In genomic region chr20:33561981-33562601, GRCh38 we compare ENCODE assay signal across 1 cellular context.
TF ChIP-seq lines count a peak whose summit lies in the region.

No MANE protein-coding gene starts in this region.

TF ChIP-seq in HepG2, 621 proteins besides CTCF, POLR2A, EP300 and RAD21 (continued from another document and continues in another):
- TF ChIP-seq ZNF646 (CRISPR knock-in tag; IDR thresholded peaks at IDR 0.05) (no peak), ATF7 (IDR thresholded peaks at IDR 0.05) (peak; percentile 56), ATF7 (CRISPR knock-in tag; IDR thresholded peaks at IDR 0.05) (peak; percentile 83; the same call in 1 of the 2 replicates), SP2 (CRISPR knock-in tag; IDR thresholded peaks at IDR 0.05) (no peak), GPN1 (CRISPR knock-in tag; IDR thresholded peaks at IDR 0.05; ENCODE audit: borderline replicate concordance) (no peak), ZNF501 (CRISPR knock-in tag; IDR thresholded peaks at IDR 0.05) (peak; percentile 41; the same call in 1 of the 2 replicates), TFDP1 (CRISPR knock-in tag; IDR thresholded peaks at IDR 0.05; ENCODE audit: borderline replicate concordance) (no peak), NFYC (CRISPR knock-in tag; IDR thresholded peaks at IDR 0.05) (peak; percentile 62; the same call in 1 of the 2 replicates), ZBED4 (CRISPR knock-in tag; IDR thresholded peaks at IDR 0.05; ENCODE audit: borderline replicate concordance) (peak; percentile 57; the same call in 1 of the 2 replicates), POGK (CRISPR knock-in tag; conservative IDR thresholded peaks at IDR 0.05) (0 out of 2 replicates have a peak, but pooled peaks have one; percentile 22), ZNF609 (CRISPR knock-in tag; IDR thresholded peaks at IDR 0.05; ENCODE audit: borderline replicate concordance) (no peak), ZNF720 (CRISPR knock-in tag; IDR thresholded peaks at IDR 0.05) (no peak), ZNF552 (CRISPR knock-in tag; IDR thresholded peaks at IDR 0.05; ENCODE audit: borderline replicate concordance) (no peak), POLR2AphosphoS5 (IDR thresholded peaks at IDR 0.05; ENCODE audit: low read depth, low read length) (no peak), GZF1 (CRISPR knock-in tag; IDR thresholded peaks at IDR 0.05) (no peak), ZHX2 (IDR thresholded peaks at IDR 0.05; ENCODE audit: low read depth) (0 out of 2 replicates have a peak, but pooled peaks have one; percentile 40), ZHX2 (CRISPR knock-in tag; IDR thresholded peaks at IDR 0.05; ENCODE audit: borderline replicate concordance) (no peak), FOXK2 (IDR thresholded peaks at IDR 0.05) (peak; percentile 36; the same call in 1 of the 2 replicates), SMAD3 (CRISPR knock-in tag; IDR thresholded peaks at IDR 0.05) (peak; percentile 74; the same call in 1 of the 2 replicates), ZNF510 (CRISPR knock-in tag; IDR thresholded peaks at IDR 0.05; ENCODE audit: low read depth) (no peak), TFE3 (CRISPR knock-in tag; IDR thresholded peaks at IDR 0.05) (no peak), ZNF317 (CRISPR knock-in tag; IDR thresholded peaks at IDR 0.05) (no peak)
